Comparison of ENCODE assay signal across 32 cellular contexts in the genomic region with DNA sequence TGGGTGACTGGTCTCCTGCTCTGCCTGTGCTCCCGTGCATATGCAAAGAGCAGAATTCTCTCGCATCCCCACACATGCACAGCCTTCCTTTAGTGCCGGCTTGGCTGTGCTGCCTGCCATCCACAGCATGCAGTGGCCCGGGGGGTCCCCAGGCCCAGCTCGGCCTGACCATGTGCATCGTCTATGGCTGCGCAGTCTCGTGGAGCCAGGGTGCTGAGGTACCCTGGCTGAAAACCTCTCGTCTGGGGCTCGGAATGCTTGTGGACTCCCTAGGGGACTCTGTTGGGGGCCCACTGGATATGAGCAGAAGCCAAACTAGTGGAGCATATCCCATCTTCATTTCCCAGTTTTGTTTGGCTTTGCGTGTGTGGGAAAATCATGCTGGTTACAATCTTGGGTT.
DNase-seq lines count a peak whose midpoint lies in the region; ATAC-seq, FAIRE-seq and TF ChIP-seq lines count a peak whose summit lies in the region.
"Had no signal": no experiment of that assay in that cellular context is flagged by ENCODE, and none has a peak within 500 bp of the region (broad histone marks: within the 10 kb centered on the region; RNA-seq: fewer than 3 reads in every experiment).

No MANE protein-coding gene starts in this region.

- H3K9me3 Mint-ChIP-seq in activated naive CD8-positive, alpha-beta T cell treated with anti-CD3 and anti-CD28 coated beads, Interleukin-2, amount 10 ng/mL, durations not matched to agents 7 days and 5 days = no peaks in the 10 kb centered on the region
- H3K9me3 Mint-ChIP-seq in activated naive CD8-positive, alpha-beta T cell treated with anti-CD3 and anti-CD28 coated beads, Interleukin-2, amount 50 U/mL, for 24 hours = no peaks in the 10 kb centered on the region
- H3K9me3 Mint-ChIP-seq in endodermal cell (no peaks in the 10 kb centered on the region), nephron progenitor cell (peaks cover 4% of the 10 kb centered on the region)
- no peaks in the 10 kb centered on the region for H3K9me3 Mint-ChIP-seq in activated CD8-positive, alpha-beta T cell treated with anti-CD3 and anti-CD28 coated beads for 36 hours
- H3K9me3 Mint-ChIP-seq: activated T-cell treated with anti-CD3 and anti-CD28 coated beads, Interleukin-2, amount 50 U/mL, for 24 hours; naive thymus-derived CD4-positive, alpha-beta T cell; stimulated activated naive CD8-positive, alpha-beta T cell treated with anti-CD3 and anti-CD28 coated beads, Interleukin-15, Interleukin-2, amounts not matched to agents 100 ng/mL and 50 ng/mL, for 24 hours had no signal

- H3K27ac ChIP-seq in endodermal cell (ENCODE audit: low read depth, low read length) = no peak overlapping the region
- H3K27ac ChIP-seq: dorsolateral prefrontal cortex, HL-60, parathyroid adenoma, thyroid gland had no signal

- H3K27me3 ChIP-seq in endodermal cell (ENCODE audit: control insufficient read depth, insufficient read depth, low read length, poor library complexity, severe bottlenecking) = no peaks in the 10 kb centered on the region
- H3K27me3 ChIP-seq: dorsolateral prefrontal cortex, thyroid gland had no signal

- peaks cover 2% of the 10 kb centered on the region for H3K4me1 ChIP-seq in endodermal cell (ENCODE audit: control insufficient read depth, insufficient read depth, low read length)
- H3K4me1 ChIP-seq: Caco-2, parathyroid adenoma had no signal

- no peaks in the 10 kb centered on the region for H3K36me3 Mint-ChIP-seq in activated naive CD8-positive, alpha-beta T cell treated with anti-CD3 and anti-CD28 coated beads, Interleukin-2, amount 10 ng/mL, durations not matched to agents 7 days and 5 days
- no peaks in the 10 kb centered on the region for H3K36me3 Mint-ChIP-seq in activated naive CD8-positive, alpha-beta T cell treated with anti-CD3 and anti-CD28 coated beads, Interleukin-2, amount 50 U/mL, for 24 hours (ENCODE audit: low read depth)
- H3K36me3 Mint-ChIP-seq in endodermal cell (ENCODE audit: low read depth) (no peaks in the 10 kb centered on the region), nephron progenitor cell (ENCODE audit: low read depth) (no peaks in the 10 kb centered on the region)
- no peaks in the 10 kb centered on the region for H3K36me3 Mint-ChIP-seq in activated CD8-positive, alpha-beta T cell treated with anti-CD3 and anti-CD28 coated beads for 36 hours (ENCODE audit: low read depth)
- H3K36me3 Mint-ChIP-seq: naive thymus-derived CD4-positive, alpha-beta T cell had no signal

- H3K36me3 ChIP-seq in endodermal cell (ENCODE audit: control insufficient read depth, insufficient read depth, low read length) = no peaks in the 10 kb centered on the region
- H3K36me3 ChIP-seq: thyroid gland had no signal

- ATAC-seq in activated naive CD8-positive, alpha-beta T cell treated with anti-CD3 and anti-CD28 coated beads, Interleukin-2, amount 10 ng/mL, durations not matched to agents 7 days and 5 days (ENCODE audit: low read depth) = no peak
- ATAC-seq in activated naive CD8-positive, alpha-beta T cell treated with anti-CD3 and anti-CD28 coated beads, Interleukin-2, amount 50 U/mL, for 24 hours = no peak
- no peak for ATAC-seq in activated CD8-positive, alpha-beta T cell treated with anti-CD3 and anti-CD28 coated beads for 36 hours
- ATAC-seq: naive thymus-derived CD4-positive, alpha-beta T cell had no signal

- no peak overlapping the region for H3K4me3 ChIP-seq in endodermal cell (ENCODE audit: low read length)
- H3K4me3 ChIP-seq: dorsolateral prefrontal cortex, thyroid gland had no signal

- intact Hi-C loops in activated CD8-positive, alpha-beta T cell treated with anti-CD3 and anti-CD28 coated beads for 36 hours (cut with micrococcal nuclease) = no loop called here

- peaks cover 9% of the 10 kb centered on the region for H3K27me3 Mint-ChIP-seq in activated naive CD8-positive, alpha-beta T cell treated with anti-CD3 and anti-CD28 coated beads, Interleukin-2, amount 10 ng/mL, durations not matched to agents 7 days and 5 days
- H3K27me3 Mint-ChIP-seq in activated naive CD8-positive, alpha-beta T cell treated with anti-CD3 and anti-CD28 coated beads, Interleukin-2, amount 50 U/mL, for 24 hours = no peaks in the 10 kb centered on the region
- peaks cover 2% of the 10 kb centered on the region for H3K27me3 Mint-ChIP-seq in endodermal cell (ENCODE audit: insufficient read depth)
- H3K27me3 Mint-ChIP-seq in nephron progenitor cell (ENCODE audit: low read depth, poor library complexity) = peaks cover 14% of the 10 kb centered on the region
- peaks cover 2% of the 10 kb centered on the region for H3K27me3 Mint-ChIP-seq in activated CD8-positive, alpha-beta T cell treated with anti-CD3 and anti-CD28 coated beads for 36 hours
- H3K27me3 Mint-ChIP-seq: activated T-cell treated with anti-CD3 and anti-CD28 coated beads, Interleukin-2, amount 50 U/mL, for 24 hours; naive thymus-derived CD4-positive, alpha-beta T cell; stimulated activated naive CD8-positive, alpha-beta T cell treated with anti-CD3 and anti-CD28 coated beads, Interleukin-15, Interleukin-2, amounts not matched to agents 100 ng/mL and 50 ng/mL, for 24 hours had no signal

- TF ChIP-seq CTCF in endodermal cell (conservative IDR thresholded peaks at IDR 0.05) (no peak), nephron progenitor cell (IDR thresholded peaks at IDR 0.05) (no peak)
- no peak for TF ChIP-seq CTCF in activated CD8-positive, alpha-beta T cell treated with anti-CD3 and anti-CD28 coated beads for 36 hours (IDR thresholded peaks at IDR 0.05)

- CTCF ChIA-PET in activated CD8-positive, alpha-beta T cell treated with anti-CD3 and anti-CD28 coated beads for 36 hours (lab: Charles Lee) = no interaction called here

- H3K27ac Mint-ChIP-seq in activated naive CD8-positive, alpha-beta T cell treated with anti-CD3 and anti-CD28 coated beads, Interleukin-2, amount 10 ng/mL, durations not matched to agents 7 days and 5 days = no peak overlapping the region
- no peak overlapping the region for H3K27ac Mint-ChIP-seq in activated naive CD8-positive, alpha-beta T cell treated with anti-CD3 and anti-CD28 coated beads, Interleukin-2, amount 50 U/mL, for 24 hours
- no peak overlapping the region for H3K27ac Mint-ChIP-seq in endodermal cell
- peak overlapping the region; percentile 9 for H3K27ac Mint-ChIP-seq in nephron progenitor cell
- H3K27ac Mint-ChIP-seq in activated CD8-positive, alpha-beta T cell treated with anti-CD3 and anti-CD28 coated beads for 36 hours = no peak overlapping the region
- H3K27ac Mint-ChIP-seq: activated T-cell treated with anti-CD3 and anti-CD28 coated beads, Interleukin-2, amount 50 U/mL, for 24 hours; B cell; naive thymus-derived CD4-positive, alpha-beta T cell; stimulated activated naive CD8-positive, alpha-beta T cell treated with anti-CD3 and anti-CD28 coated beads, Interleukin-15, Interleukin-2, amounts not matched to agents 100 ng/mL and 50 ng/mL, for 24 hours had no signal

- peak; percentile 8 for DNase-seq in activated naive CD8-positive, alpha-beta T cell treated with anti-CD3 and anti-CD28 coated beads, Interleukin-2, amount 10 ng/mL, durations not matched to agents 7 days and 5 days
- no peak for DNase-seq in activated naive CD8-positive, alpha-beta T cell treated with anti-CD3 and anti-CD28 coated beads, Interleukin-2, amount 50 U/mL, for 24 hours
- DNase-seq in endodermal cell (peak; percentile 46), nephron progenitor cell (no peak), urothelium cell line (ENCODE audit: low spot score) (no peak), A172 (ENCODE audit: low spot score) (no peak)
- DNase-seq in activated CD8-positive, alpha-beta T cell treated with anti-CD3 and anti-CD28 coated beads for 36 hours = no peak
- DNase-seq in activated CD4-positive, alpha-beta T cell treated with anti-CD3 and anti-CD28 coated beads, Interleukin-2, amount 50 U/mL, for 1 hour = no peak
- DNase-seq: activated CD4-positive, CD25-positive, alpha-beta regulatory T cell treated with anti-CD3 and anti-CD28 coated beads, Interleukin-2, amount 50 U/mL, for 72 hours; activated naive CD4-positive, alpha-beta T cell; activated T-cell treated with anti-CD3 and anti-CD28 coated beads, Interleukin-2, amount 50 U/mL, for 24 hours; amygdala; central memory CD4-positive, alpha-beta T cell; DMS79 treated with DMSO at 0.1 percent for 48 hours; HCEC 1CT; head of caudate nucleus; mesendoderm; naive thymus-derived CD4-positive, alpha-beta T cell; NCI-H1694; NCI-H2171 treated with DMSO at 0.1 percent for 48 hours; NCI-H524 treated with DMSO at 0.1 percent for 48 hours; NK-92 treated with Interleukin-12 subunit alpha and Interleukin-12 subunit beta, amount 100 ng/mL, for 24 hours; thyroid gland had no signal

- H3K4me1 Mint-ChIP-seq in activated naive CD8-positive, alpha-beta T cell treated with anti-CD3 and anti-CD28 coated beads, Interleukin-2, amount 10 ng/mL, durations not matched to agents 7 days and 5 days = no peaks in the 10 kb centered on the region
- no peaks in the 10 kb centered on the region for H3K4me1 Mint-ChIP-seq in activated naive CD8-positive, alpha-beta T cell treated with anti-CD3 and anti-CD28 coated beads, Interleukin-2, amount 50 U/mL, for 24 hours
- H3K4me1 Mint-ChIP-seq in endodermal cell (peaks cover 20% of the 10 kb centered on the region), nephron progenitor cell (peaks cover 71% of the 10 kb centered on the region)
- H3K4me1 Mint-ChIP-seq in activated CD8-positive, alpha-beta T cell treated with anti-CD3 and anti-CD28 coated beads for 36 hours (ENCODE audit: low read depth) = no peaks in the 10 kb centered on the region
- H3K4me1 Mint-ChIP-seq: B cell; naive thymus-derived CD4-positive, alpha-beta T cell had no signal

- H3K9ac ChIP-seq in endodermal cell (ENCODE audit: extremely low read depth, low read length, poor library complexity, severe bottlenecking) = no peak overlapping the region
- H3K9ac ChIP-seq: parathyroid adenoma had no signal

- FAIRE-seq in urothelium cell line (lab: Jason Lieb, UNC) = peak; percentile 13
- FAIRE-seq: A204.1, endothelial cell of umbilical vein, GM18507 had no signal

- no peaks in the 10 kb centered on the region for H3K9me3 ChIP-seq in endodermal cell (ENCODE audit: control insufficient read depth, low read length)
- H3K9me3 ChIP-seq: Caco-2, thyroid gland had no signal

- POLR2A ChIA-PET in activated naive CD8-positive, alpha-beta T cell treated with anti-CD3 and anti-CD28 coated beads, Interleukin-2, amount 10 ng/mL, durations not matched to agents 7 days and 5 days (lab: Charles Lee) = no interaction called here
- POLR2A ChIA-PET in activated CD8-positive, alpha-beta T cell treated with anti-CD3 and anti-CD28 coated beads for 36 hours (lab: Charles Lee) = no interaction called here

- 87 to 88% methylated on average over 5 to 11 of the region's 11 CpGs for WGBS in endodermal cell (ENCODE audit: insufficient coverage in 1 of 2, insufficient read length in 1 of 2), 2 experiments

- H3K4me3 Mint-ChIP-seq in activated naive CD8-positive, alpha-beta T cell treated with anti-CD3 and anti-CD28 coated beads, Interleukin-2, amount 10 ng/mL, durations not matched to agents 7 days and 5 days = no peak overlapping the region
- no peak overlapping the region for H3K4me3 Mint-ChIP-seq in activated naive CD8-positive, alpha-beta T cell treated with anti-CD3 and anti-CD28 coated beads, Interleukin-2, amount 50 U/mL, for 24 hours
- H3K4me3 Mint-ChIP-seq in endodermal cell (no peak overlapping the region), nephron progenitor cell (no peak overlapping the region)
- H3K4me3 Mint-ChIP-seq in activated CD8-positive, alpha-beta T cell treated with anti-CD3 and anti-CD28 coated beads for 36 hours = no peak overlapping the region
- H3K4me3 Mint-ChIP-seq: activated T-cell treated with anti-CD3 and anti-CD28 coated beads, Interleukin-2, amount 50 U/mL, for 24 hours; B cell; naive thymus-derived CD4-positive, alpha-beta T cell; stimulated activated naive CD8-positive, alpha-beta T cell treated with anti-CD3 and anti-CD28 coated beads, Interleukin-15, Interleukin-2, amounts not matched to agents 100 ng/mL and 50 ng/mL, for 24 hours had no signal

Comparison
In these comparisons a context has a peak if more than half of its experiments do, and no peak if none do; other contexts are left out.
1. DNase-seq: peak in activated naive CD8-positive, alpha-beta T cell treated with anti-CD3 and anti-CD28 coated beads, Interleukin-2, amount 10 ng/mL, durations not matched to agents 7 days and 5 days (single experiment) and endodermal cell (single experiment); none in activated naive CD8-positive, alpha-beta T cell treated with anti-CD3 and anti-CD28 coated beads, Interleukin-2, amount 50 U/mL, for 24 hours (single experiment), nephron progenitor cell (single experiment), urothelium cell line (single experiment), activated CD8-positive, alpha-beta T cell treated with anti-CD3 and anti-CD28 coated beads for 36 hours (single experiment), activated CD4-positive, alpha-beta T cell treated with anti-CD3 and anti-CD28 coated beads, Interleukin-2, amount 50 U/mL, for 1 hour (single experiment) and A172 (single experiment).